1 cellular context compared by ENCODE assay signal in the genomic region with DNA sequence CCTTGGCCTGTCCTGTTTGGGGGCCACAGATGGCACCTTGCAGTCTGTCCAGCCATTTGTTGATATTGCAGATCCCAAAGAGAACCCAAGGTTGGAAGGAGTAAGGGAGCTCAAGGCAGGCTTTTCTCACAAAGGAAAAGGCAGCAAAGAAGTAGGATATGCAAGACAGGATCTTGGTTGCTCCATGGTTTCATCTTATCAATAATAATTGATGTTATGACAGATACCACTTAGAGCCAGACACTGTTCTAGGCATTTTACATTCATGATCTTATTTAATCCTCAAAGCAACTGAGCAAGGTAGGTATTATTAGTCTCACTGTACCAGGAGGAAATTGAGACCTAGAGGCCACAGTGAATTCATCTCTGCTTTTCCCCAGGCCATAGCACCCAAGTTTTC.
TF ChIP-seq lines count a peak whose summit lies in the region.

No MANE protein-coding gene starts in this region.

TF ChIP-seq in SK-N-SH, 30 proteins besides CTCF, POLR2A, EP300 and RAD21:
- TF ChIP-seq, protein P1, sequence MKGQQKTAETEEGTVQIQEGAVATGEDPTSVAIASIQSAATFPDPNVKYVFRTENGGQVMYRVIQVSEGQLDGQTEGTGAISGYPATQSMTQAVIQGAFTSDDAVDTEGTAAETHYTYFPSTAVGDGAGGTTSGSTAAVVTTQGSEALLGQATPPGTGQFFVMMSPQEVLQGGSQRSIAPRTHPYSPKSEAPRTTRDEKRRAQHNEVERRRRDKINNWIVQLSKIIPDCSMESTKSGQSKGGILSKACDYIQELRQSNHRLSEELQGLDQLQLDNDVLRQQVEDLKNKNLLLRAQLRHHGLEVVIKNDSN (IDR thresholded peaks at IDR 0.05; ENCODE audit: borderline replicate concordance, low read depth): no peak
- TF ChIP-seq REST (IDR thresholded peaks at IDR 0.05; ENCODE audit: low read depth, low read length): no peak
- TF ChIP-seq, protein P2, sequence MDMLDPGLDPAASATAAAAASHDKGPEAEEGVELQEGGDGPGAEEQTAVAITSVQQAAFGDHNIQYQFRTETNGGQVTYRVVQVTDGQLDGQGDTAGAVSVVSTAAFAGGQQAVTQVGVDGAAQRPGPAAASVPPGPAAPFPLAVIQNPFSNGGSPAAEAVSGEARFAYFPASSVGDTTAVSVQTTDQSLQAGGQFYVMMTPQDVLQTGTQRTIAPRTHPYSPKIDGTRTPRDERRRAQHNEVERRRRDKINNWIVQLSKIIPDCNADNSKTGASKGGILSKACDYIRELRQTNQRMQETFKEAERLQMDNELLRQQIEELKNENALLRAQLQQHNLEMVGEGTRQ (IDR thresholded peaks at IDR 0.05; ENCODE audit: borderline replicate concordance, low read depth, low read length): no peak
- no peak for TF ChIP-seq TEAD4 (IDR thresholded peaks at IDR 0.05; ENCODE audit: borderline replicate concordance, insufficient read depth)
- no peak for TF ChIP-seq IRF3 (IDR thresholded peaks at IDR 0.05; ENCODE audit: low read depth, low read length)
- no peak for TF ChIP-seq RXRA (IDR thresholded peaks at IDR 0.05; ENCODE audit: borderline replicate concordance, low read depth)
- TF ChIP-seq SIN3A (IDR thresholded peaks at IDR 0.05; ENCODE audit: borderline replicate concordance, low read depth, low read length): no peak
- TF ChIP-seq RCOR1 (IDR thresholded peaks at IDR 0.05; ENCODE audit: low read length): no peak
- TF ChIP-seq, protein P3, sequence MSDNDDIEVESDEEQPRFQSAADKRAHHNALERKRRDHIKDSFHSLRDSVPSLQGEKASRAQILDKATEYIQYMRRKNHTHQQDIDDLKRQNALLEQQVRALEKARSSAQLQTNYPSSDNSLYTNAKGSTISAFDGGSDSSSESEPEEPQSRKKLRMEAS (IDR thresholded peaks at IDR 0.05; ENCODE audit: low read depth): no peak
- TF ChIP-seq JUND (IDR thresholded peaks at IDR 0.05): no peak
- no peak for TF ChIP-seq MXI1 (IDR thresholded peaks at IDR 0.05; ENCODE audit: low read depth, low read length)
- TF ChIP-seq FOSL2 (IDR thresholded peaks at IDR 0.05; ENCODE audit: borderline replicate concordance, low read depth): no peak
- no peak for TF ChIP-seq ELF1 (IDR thresholded peaks at IDR 0.05)
TF ChIP-seq in SK-N-SH: peak in this region for 0.
